21 cellular contexts compared by ENCODE assay signal in genomic region chr17:33551075-33551474, GRCh38.
DNase-seq lines count a peak whose midpoint lies in the region; ATAC-seq, FAIRE-seq and TF ChIP-seq lines count a peak whose summit lies in the region.
"Had no signal": no experiment of that assay in that cellular context is flagged by ENCODE, and none has a peak within 500 bp of the region (broad histone marks: within the 10 kb centered on the region; RNA-seq: fewer than 3 reads in every experiment).

No MANE protein-coding gene starts in this region.

- H3K79me2 ChIP-seq in HepG2 (ENCODE audit: insufficient read depth, low read length): no peaks in the 10 kb centered on the region
- H3K79me2 ChIP-seq in K562 (ENCODE audit: control insufficient read depth, insufficient read depth, low read length): no peaks in the 10 kb centered on the region
- no peaks in the 10 kb centered on the region for H3K79me2 ChIP-seq in neural progenitor cell (ENCODE audit: low read depth)

- H3K9ac ChIP-seq in HepG2 (ENCODE audit: insufficient read depth, low read depth, low read length) (no peak overlapping the region), K562 (ENCODE audit: insufficient read depth in 1 of 2, low read depth in 2 of 2, low read length in 2 of 2) (no peak overlapping the region), neural progenitor cell (no peak overlapping the region)
- H3K9ac ChIP-seq: BLaER1 had no signal

- CTCF ChIA-PET in HepG2 (lab: Yijun Ruan, JAX; ENCODE audit: low intra/inter-chr PET ratio, low total read pairs) (no interaction called here), K562 (lab: Yijun Ruan, JAX; ENCODE audit: low intra/inter-chr PET ratio) (no interaction called here)

- H3K4me2 ChIP-seq in HepG2 (ENCODE audit: low read depth, low read length) (no peak overlapping the region), K562 (ENCODE audit: insufficient read depth, low read length) (no peak overlapping the region), neural progenitor cell (no peak overlapping the region)
- H3K4me2 ChIP-seq: BLaER1 had no signal

- H4K20me1 ChIP-seq in HepG2 (ENCODE audit: insufficient read depth, low read length) (no peaks in the 10 kb centered on the region), K562 (replicated peaks; ENCODE audit: control insufficient read depth, insufficient read depth, low read length) (no peaks in the 10 kb centered on the region), neural progenitor cell (ENCODE audit: low read depth) (no peaks in the 10 kb centered on the region)
- H4K20me1 ChIP-seq: BLaER1 had no signal

- H2AFZ ChIP-seq in HepG2 (ENCODE audit: low read length): no peak overlapping the region
- no peak overlapping the region for H2AFZ ChIP-seq in K562 (ENCODE audit: low read depth, low read length)
- H2AFZ ChIP-seq in neural progenitor cell (replicated peaks): no peak overlapping the region

- H3K27me3 Mint-ChIP-seq in neural progenitor cell (ENCODE audit: insufficient read depth, low read depth): peaks cover 4% of the 10 kb centered on the region
- H3K27me3 Mint-ChIP-seq: CD4-positive, CD25-positive, alpha-beta regulatory T cell had no signal

- ATAC-seq in HepG2: no peak
- ATAC-seq in right lobe of liver: no peak
- no peak for ATAC-seq in K562

- H3F3A ChIP-seq in neural progenitor cell (ENCODE audit: low read depth): peaks cover 10% of the 10 kb centered on the region

- H3K36me3 Mint-ChIP-seq in neural progenitor cell: no peaks in the 10 kb centered on the region
- H3K36me3 Mint-ChIP-seq: CD14-positive monocyte; CD4-positive, alpha-beta memory T cell; CD4-positive, CD25-positive, alpha-beta regulatory T cell; CD8-positive, alpha-beta memory T cell had no signal

- peak overlapping the region; percentile 24 for H3K4me3 Mint-ChIP-seq in neural progenitor cell
- H3K4me3 Mint-ChIP-seq: CD14-positive monocyte; CD4-positive, alpha-beta memory T cell; CD4-positive, CD25-positive, alpha-beta regulatory T cell; CD8-positive, alpha-beta memory T cell had no signal

- in situ Hi-C loops in HepG2 (cut with HindIII; ENCODE audit: extremely low pct_ligation_motif_present, low pct_unique_long_range_greater_than_20kb) (no loop called here), K562 (cut with MboI) (no loop called here)

- TF ChIP-seq CTCF in HepG2 (CRISPR knock-in tag; IDR thresholded peaks at IDR 0.05): no peak
- no peak for TF ChIP-seq CTCF in right lobe of liver (IDR thresholded peaks at IDR 0.05)
- TF ChIP-seq CTCF in K562 (IDR thresholded peaks at IDR 0.05 in 2 of 3, conservative IDR thresholded peaks at IDR 0.05 in 1 of 3; ENCODE audit: insufficient read depth in 2 of 3, low read depth in 1 of 3, low read length in 3 of 3): no peak
- no peak for TF ChIP-seq CTCF in neural progenitor cell (IDR thresholded peaks at IDR 0.05)
- TF ChIP-seq CTCF in D721Med (IDR thresholded peaks at IDR 0.05; ENCODE audit: insufficient read depth, missing control alignments): no peak

- no peaks in the 10 kb centered on the region for H3K9me3 Mint-ChIP-seq in neural progenitor cell
- H3K9me3 Mint-ChIP-seq: CD4-positive, alpha-beta memory T cell had no signal

- WGBS in HepG2 (ENCODE audit: low lambda C conversion rate): 47% methylated on average over 5 of the region's 5 CpGs
- WGBS in right lobe of liver (ENCODE audit: insufficient coverage, low coverage, low lambda C conversion rate, missing lambda C conversion rate): 46% methylated on average over 5 of the region's 5 CpGs
- 3% methylated on average over 5 of the region's 5 CpGs for WGBS in K562 (ENCODE audit: insufficient coverage, low coverage, missing lambda C conversion rate)

- no peak for FAIRE-seq in HepG2 (lab: Jason Lieb, UNC)
- FAIRE-seq in K562 (lab: Jason Lieb, UNC): no peak
- FAIRE-seq in D721Med (lab: Jason Lieb, UNC): no peak
- FAIRE-seq: G401.6, GM12891, GM19239 had no signal

- TF ChIP-seq RAD21 in HepG2 (CRISPR knock-in tag; IDR thresholded peaks at IDR 0.05): no peak
- TF ChIP-seq RAD21 in K562 (CRISPR knock-in tag; conservative IDR thresholded peaks at IDR 0.05 in 1 of 2, IDR thresholded peaks at IDR 0.05 in 1 of 2): no peak

- H3K27me3 ChIP-seq in HepG2 (ENCODE audit: control insufficient read depth in 1 of 2, insufficient read depth in 2 of 2, low read length in 2 of 2) (no peaks in the 10 kb centered on the region), right lobe of liver (no peaks in the 10 kb centered on the region), K562 (ENCODE audit: control insufficient read depth in 2 of 2, insufficient read depth in 2 of 2, low read length in 2 of 2) (peaks cover 2 to 5% of the 10 kb centered on the region in 2 experiments; a peak in 4 of 5 replicates), neural progenitor cell (no peaks in the 10 kb centered on the region)
- H3K27me3 ChIP-seq: BLaER1 had no signal

- DNase-seq in HepG2 (ENCODE audit: low spot score) (no peak), right lobe of liver (no peak), K562 (ENCODE audit: extremely low read depth in 1 of 4, low spot score in 3 of 4) (no peak), neural progenitor cell (ENCODE audit: low spot score) (no peak), D721Med (ENCODE audit: insufficient read length, low spot score) (no peak)
- no peak for DNase-seq in NK-92 treated with Interleukin-12 subunit alpha and Interleukin-12 subunit beta, amount 100 ng/mL, for 24 hours (lab: John Stamatoyannopoulos, UW)
- DNase-seq: ACHN; BE2C; C1 segment of cervical spinal cord; CD4-positive, alpha-beta memory T cell; CD4-positive, CD25-positive, alpha-beta regulatory T cell; CD8-positive, alpha-beta memory T cell; COR-L47; DMS79 treated with DMSO at 0.1 percent for 48 hours; GF-D8 had no signal

- no peak overlapping the region for H3K27ac ChIP-seq in HepG2 (ENCODE audit: extremely low read length, insufficient read depth, low read length)
- no peak overlapping the region for H3K27ac ChIP-seq in right lobe of liver
- H3K27ac ChIP-seq in K562 (ENCODE audit: extremely low read depth, low read depth, low read length): no peak overlapping the region
- H3K27ac ChIP-seq in neural progenitor cell: no peak overlapping the region
- H3K27ac ChIP-seq: 22Rv1, BLaER1 had no signal

- H3K4me1 ChIP-seq in HepG2 (ENCODE audit: insufficient read depth, low read length) (no peaks in the 10 kb centered on the region), right lobe of liver (no peaks in the 10 kb centered on the region), K562 (replicated peaks in 1 of 2; ENCODE audit: control insufficient read depth in 2 of 2, insufficient read depth in 2 of 2, low read length in 2 of 2) (no peaks in the 10 kb centered on the region), neural progenitor cell (peaks cover 11% of the 10 kb centered on the region)
- H3K4me1 ChIP-seq: BE2C, BLaER1 had no signal

- H3K4me1 Mint-ChIP-seq in neural progenitor cell: peaks cover 16% of the 10 kb centered on the region
- H3K4me1 Mint-ChIP-seq: CD14-positive monocyte; CD4-positive, alpha-beta memory T cell; CD4-positive, CD25-positive, alpha-beta regulatory T cell; CD8-positive, alpha-beta memory T cell had no signal

- H3K4me3 ChIP-seq in HepG2 (replicated peaks in 1 of 3; ENCODE audit: insufficient read depth in 1 of 3, low read depth in 2 of 3, low read length in 3 of 3) (no peak overlapping the region), right lobe of liver (no peak overlapping the region), K562 (no peak overlapping the region), neural progenitor cell (no peak overlapping the region)
- H3K4me3 ChIP-seq: BLaER1 had no signal

- H3K9me1 ChIP-seq in K562 (ENCODE audit: control insufficient read depth, insufficient read depth, low read length): no peaks in the 10 kb centered on the region

- H3K9me3 ChIP-seq in HepG2 (ENCODE audit: low read length) (0 out of 2 replicates have a peak, but pooled peaks cover 2% of the 10 kb centered on the region), right lobe of liver (no peaks in the 10 kb centered on the region), K562 (replicated peaks; ENCODE audit: control insufficient read depth, insufficient read depth, low read depth, low read length) (no peaks in the 10 kb centered on the region), neural progenitor cell (ENCODE audit: low read depth) (no peaks in the 10 kb centered on the region)
- H3K9me3 ChIP-seq: BE2C, BLaER1 had no signal

- TF ChIP-seq EP300 in HepG2 (IDR thresholded peaks at IDR 0.05; ENCODE audit: low read depth in 2 of 2, low read length in 2 of 2) (no peak), HepG2 (CRISPR knock-in tag; IDR thresholded peaks at IDR 0.05; ENCODE audit: borderline replicate concordance) (no peak), K562 (IDR thresholded peaks at IDR 0.05; ENCODE audit: low read length) (no peak)

- H3K36me3 ChIP-seq in HepG2 (replicated peaks in 1 of 2; ENCODE audit: control insufficient read depth in 1 of 2, insufficient read depth in 2 of 2, low read length in 2 of 2): no peaks in the 10 kb centered on the region
- no peaks in the 10 kb centered on the region for H3K36me3 ChIP-seq in right lobe of liver
- no peaks in the 10 kb centered on the region for H3K36me3 ChIP-seq in K562 (ENCODE audit: control insufficient read depth, insufficient read depth, low read length)
- no peaks in the 10 kb centered on the region for H3K36me3 ChIP-seq in neural progenitor cell
- H3K36me3 ChIP-seq: BE2C, BLaER1 had no signal

- H3K27ac Mint-ChIP-seq in neural progenitor cell: no peak overlapping the region
- H3K27ac Mint-ChIP-seq: CD14-positive monocyte; CD8-positive, alpha-beta memory T cell had no signal

- POLR2A ChIA-PET in HepG2 (lab: Yijun Ruan, JAX): no interaction called here
- POLR2A ChIA-PET in K562 (lab: Yijun Ruan, JAX): interaction anchor here (0.7 to 1.1 kb wide), 2 partner anchors 22 to 56 kb away, joined by 3 read pairs; no protein-coding TSS in a partner anchor

- intact Hi-C loops in HepG2 (cut with micrococcal nuclease; ENCODE audit: unreplicated experiment) (no loop called here), right lobe of liver (cut with DNase I) (no loop called here), K562 (cut with micrococcal nuclease) (no loop called here)

- TF ChIP-seq POLR2A in HepG2 (IDR thresholded peaks at IDR 0.05; ENCODE audit: insufficient read depth in 1 of 2, low read depth in 2 of 2, low read length in 2 of 2): no peak
- TF ChIP-seq POLR2A in right lobe of liver (IDR thresholded peaks at IDR 0.05): no peak
- TF ChIP-seq POLR2A in K562 (conservative IDR thresholded peaks at IDR 0.05): no peak

- BruUV-seq in HepG2 (replicated peaks; lab: Mats Ljungman, UMichigan) (no TSS peak), K562 (replicated peaks; lab: Mats Ljungman, UMichigan) (no TSS peak)

TF ChIP-seq in HepG2, 621 proteins besides CTCF, POLR2A, EP300 and RAD21:
- TF ChIP-seq POGZ (CRISPR knock-in tag; IDR thresholded peaks at IDR 0.05) (no peak), CEBPB (IDR thresholded peaks at IDR 0.05; ENCODE audit: borderline replicate concordance, low read depth, low read length) (peak; percentile 53; the same call in 1 of the 2 replicates)

TF ChIP-seq in K562, 482 proteins besides CTCF, POLR2A, EP300 and RAD21:
- TF ChIP-seq CEBPG (CRISPR knock-in tag; IDR thresholded peaks at IDR 0.05): no peak
- TF ChIP-seq CEBPG (tag; conservative IDR thresholded peaks at IDR 0.05 in 1 of 2, IDR thresholded peaks at IDR 0.05 in 1 of 2): peak; percentile 33 to 74; a peak in 3 of 4 replicates
- TF ChIP-seq C11orf30 (IDR thresholded peaks at IDR 0.05; ENCODE audit: low read depth): no peak
- TF ChIP-seq CEBPB (tag; IDR thresholded peaks at IDR 0.05): peak; percentile 78

Comparison
In these comparisons a context has a peak if more than half of its experiments do, and no peak if none do; other contexts are left out.
1. Of the 241 proteins assayed by ChIP-seq in both HepG2 and K562: peak only in HepG2: none; only in K562: CEBPG; in both: CEBPB; in neither: 239.